Comparison of ENCODE assay signal across 22 cellular contexts in genomic region chr17:75751676-75752404, GRCh38. TPM values are rescaled to one million over a fixed set of nuclear protein-coding genes. Genes with fewer than 3 reads are reported as not detected.
DNase-seq lines count a peak whose midpoint lies in the region; ATAC-seq, FAIRE-seq and TF ChIP-seq lines count a peak whose summit lies in the region.
"Had no signal": no experiment of that assay in that cellular context is flagged by ENCODE, and none has a peak within 500 bp of the region (broad histone marks: within the 10 kb centered on the region; RNA-seq: fewer than 3 reads in every experiment).

No MANE protein-coding gene starts in this region.

- H3K4me3 ChIP-seq in HepG2 (replicated peaks in 1 of 3; ENCODE audit: insufficient read depth in 1 of 3, low read depth in 2 of 3, low read length in 3 of 3) (no peak overlapping the region), right lobe of liver (no peak overlapping the region), osteoblast (ENCODE audit: insufficient read depth, low read length) (no peak overlapping the region), aorta (ENCODE audit: low read length in 2 of 2) (no peak overlapping the region)
- H3K4me3 ChIP-seq: BLaER1 treated with 17β-estradiol and CSF1 and Interleukin-3, amounts not matched to agents 10 nM and 100 nM; GM23248; HAP-1 had no signal

- BruUV-seq in HepG2 (replicated peaks; lab: Mats Ljungman, UMichigan): no TSS peak

- H3K4me2 ChIP-seq in HepG2 (ENCODE audit: low read depth, low read length) (no peak overlapping the region), osteoblast (ENCODE audit: insufficient read depth, low read length) (no peak overlapping the region)

- no peaks in the 10 kb centered on the region for H3K9me3 Mint-ChIP-seq in chondrocyte (ENCODE audit: low read depth)
- H3K9me3 Mint-ChIP-seq: CD8-positive, alpha-beta T cell; HFFc6 had no signal

- H3K27me3 ChIP-seq in HepG2 (ENCODE audit: control insufficient read depth in 1 of 2, insufficient read depth in 2 of 2, low read length in 2 of 2) (no peaks in the 10 kb centered on the region), right lobe of liver (no peaks in the 10 kb centered on the region), osteoblast (ENCODE audit: insufficient read depth, low read length) (no peaks in the 10 kb centered on the region), aorta (ENCODE audit: control insufficient read depth in 1 of 2, insufficient read depth in 2 of 2, low read length in 1 of 2) (no peaks in the 10 kb centered on the region)
- H3K27me3 ChIP-seq: BLaER1 treated with 17β-estradiol and CSF1 and Interleukin-3, amounts not matched to agents 10 nM and 100 nM had no signal

- H3K9me3 ChIP-seq in HepG2 (ENCODE audit: low read length) (no peaks in the 10 kb centered on the region), right lobe of liver (no peaks in the 10 kb centered on the region), T-helper 17 cell (ENCODE audit: control insufficient read depth, low read length, poor library complexity, severe bottlenecking) (no peaks in the 10 kb centered on the region), osteoblast (ENCODE audit: low read depth, low read length) (no peaks in the 10 kb centered on the region), aorta (ENCODE audit: control insufficient read depth, low read length) (no peaks in the 10 kb centered on the region)
- H3K9me3 ChIP-seq: BLaER1 treated with 17β-estradiol and CSF1 and Interleukin-3, amounts not matched to agents 10 nM and 100 nM; HAP-1 had no signal

- no peak for ATAC-seq in HepG2
- no peak for ATAC-seq in right lobe of liver
- ATAC-seq in T-helper 17 cell: no peak
- ATAC-seq in aorta (ENCODE audit: low FRiP score): no peak
- ATAC-seq: CD8-positive, alpha-beta T cell had no signal

- POLR2A ChIA-PET in HepG2 (lab: Yijun Ruan, JAX): interaction anchor here (1.3 to 2.5 kb wide), 3 partner anchors 11 to 95 kb away, joined by 4 to 18 read pairs (median 10); a partner anchor contains a TSS

- H3K27ac ChIP-seq in HepG2 (ENCODE audit: extremely low read length, insufficient read depth, low read length): no peak overlapping the region
- no peak overlapping the region for H3K27ac ChIP-seq in right lobe of liver
- H3K27ac ChIP-seq in osteoblast (ENCODE audit: low read depth, low read length): no peak overlapping the region
- no peak overlapping the region for H3K27ac ChIP-seq in aorta (ENCODE audit: low read depth in 1 of 2, low read length in 2 of 2)
- H3K27ac ChIP-seq: BLaER1 treated with 17β-estradiol and CSF1 and Interleukin-3, amounts not matched to agents 10 nM and 100 nM; GM23248 had no signal

- TF ChIP-seq RAD21 in HepG2 (CRISPR knock-in tag; IDR thresholded peaks at IDR 0.05): no peak

- TF ChIP-seq POLR2A in HepG2 (IDR thresholded peaks at IDR 0.05; ENCODE audit: insufficient read depth in 1 of 2, low read depth in 2 of 2, low read length in 2 of 2) (no peak), right lobe of liver (IDR thresholded peaks at IDR 0.05) (no peak)

- H3K36me3 Mint-ChIP-seq in T-helper 17 cell (ENCODE audit: low read depth) (peaks cover 2% of the 10 kb centered on the region), chondrocyte (ENCODE audit: low read depth) (no peaks in the 10 kb centered on the region)
- H3K36me3 Mint-ChIP-seq: CD8-positive, alpha-beta T cell had no signal

- no peak overlapping the region for H3K9ac ChIP-seq in HepG2 (ENCODE audit: insufficient read depth, low read depth, low read length)
- H3K9ac ChIP-seq: BLaER1 treated with 17β-estradiol and CSF1 and Interleukin-3, amounts not matched to agents 10 nM and 100 nM; GM23248 had no signal

- H3K27ac Mint-ChIP-seq in T-helper 17 cell (no peak overlapping the region), chondrocyte (ENCODE audit: unreplicated experiment) (no peak overlapping the region)
- H3K27ac Mint-ChIP-seq: B cell; CD8-positive, alpha-beta T cell; HFFc6 had no signal

- TF ChIP-seq CTCF in HepG2 (CRISPR knock-in tag; IDR thresholded peaks at IDR 0.05): no peak
- no peak for TF ChIP-seq CTCF in right lobe of liver (IDR thresholded peaks at IDR 0.05)
- TF ChIP-seq CTCF in osteoblast (IDR thresholded peaks at IDR 0.05; ENCODE audit: extremely low read depth, low read depth, low read length): no peak
- TF ChIP-seq CTCF in chondrocyte (IDR thresholded peaks at IDR 0.05): no peak

- intact Hi-C loops in HepG2 (cut with micrococcal nuclease; ENCODE audit: unreplicated experiment) (loop anchor here (5.0 kb wide), 1 partner anchor 140 kb away; no protein-coding TSS in a partner anchor), right lobe of liver (cut with DNase I) (loop anchor here (5.0 to 10.0 kb wide), 2 partner anchors 73 to 75 kb away; no protein-coding TSS in a partner anchor), aorta (cut with DNase I) (loop anchor here in 1 of 2 donors (5.0 kb wide), 1 partner anchor 75 kb away; no protein-coding TSS in a partner anchor)

- in situ Hi-C loops in HepG2 (cut with HindIII; ENCODE audit: extremely low pct_ligation_motif_present, low pct_unique_long_range_greater_than_20kb): loop anchor here (5.0 to 10.0 kb wide), 2 partner anchors 75 to 137 kb away; no protein-coding TSS in a partner anchor

- H3K4me1 ChIP-seq in HepG2 (ENCODE audit: insufficient read depth, low read length) (peaks cover 62% of the 10 kb centered on the region), right lobe of liver (peaks cover 0 to 19% (median 7%) of the 10 kb centered on the region in 4 donors), osteoblast (ENCODE audit: insufficient read depth, low read length) (peaks cover 16% of the 10 kb centered on the region), aorta (ENCODE audit: control insufficient read depth in 1 of 2, insufficient read depth in 2 of 2, low read length in 2 of 2) (no peaks in the 10 kb centered on the region)

- CTCF ChIA-PET in HepG2 (lab: Yijun Ruan, JAX; ENCODE audit: low intra/inter-chr PET ratio, low total read pairs): interaction anchor here (1.9 to 6.3 kb wide), 2 partner anchors 119 to 151 kb away, joined by 4 to 102 read pairs; partner anchors contain the start of gene SMIM5

- DNase-seq in HepG2 (ENCODE audit: low spot score): no peak
- no peak for DNase-seq in right lobe of liver
- DNase-seq in T-helper 17 cell: no peak
- peak; percentile 82 for DNase-seq in osteoblast (ENCODE audit: insufficient read length, low spot score, missing footprints)
- DNase-seq in aorta: peak; percentile 47 to 72
- DNase-seq in SHP77 (lab: John Stamatoyannopoulos, UW): no peak
- DNase-seq in chondrocyte (ENCODE audit: low spot score): no peak
- DNase-seq in ureter (ENCODE audit: low spot score): no peak
- DNase-seq: Calu3; CD8-positive, alpha-beta T cell; DMS 273 treated with DMSO at 0.1 percent for 48 hours; DND-41; EL; GM23248; HFFc6 had no signal

- no peaks in the 10 kb centered on the region for H3K36me3 ChIP-seq in HepG2 (replicated peaks in 1 of 2; ENCODE audit: control insufficient read depth in 1 of 2, insufficient read depth in 2 of 2, low read length in 2 of 2)
- no peaks in the 10 kb centered on the region for H3K36me3 ChIP-seq in right lobe of liver
- no peaks in the 10 kb centered on the region for H3K36me3 ChIP-seq in osteoblast (ENCODE audit: insufficient read depth, low read length)
- H3K36me3 ChIP-seq in aorta (ENCODE audit: control insufficient read depth in 1 of 2, insufficient read depth in 2 of 2, low read length in 1 of 2): no peaks in the 10 kb centered on the region
- H3K36me3 ChIP-seq: HAP-1 had no signal

- FAIRE-seq in HepG2 (lab: Jason Lieb, UNC): no peak
- FAIRE-seq: GM12891, GM19239, HTR-8/SVneo had no signal

- H3K79me2 ChIP-seq in HepG2 (ENCODE audit: insufficient read depth, low read length) (no peaks in the 10 kb centered on the region), osteoblast (ENCODE audit: insufficient read depth, low read length) (no peaks in the 10 kb centered on the region)

- H2AFZ ChIP-seq in HepG2 (ENCODE audit: low read length): no peak overlapping the region
- no peak overlapping the region for H2AFZ ChIP-seq in osteoblast (ENCODE audit: low read length)
- H2AFZ ChIP-seq: GM23248 had no signal

- H3K27me3 Mint-ChIP-seq in T-helper 17 cell (peaks cover 6% of the 10 kb centered on the region), chondrocyte (ENCODE audit: low read depth) (no peaks in the 10 kb centered on the region)

- H4K20me1 ChIP-seq in HepG2 (ENCODE audit: insufficient read depth, low read length) (no peaks in the 10 kb centered on the region), osteoblast (ENCODE audit: insufficient read depth, low read length) (no peaks in the 10 kb centered on the region)
- H4K20me1 ChIP-seq: BLaER1 treated with 17β-estradiol and CSF1 and Interleukin-3, amounts not matched to agents 10 nM and 100 nM had no signal

- TF ChIP-seq EP300 in HepG2 (IDR thresholded peaks at IDR 0.05; ENCODE audit: low read depth in 2 of 2, low read length in 2 of 2) (no peak), HepG2 (CRISPR knock-in tag; IDR thresholded peaks at IDR 0.05; ENCODE audit: borderline replicate concordance) (no peak)

- peak overlapping the region; percentile 19 for H3K4me3 Mint-ChIP-seq in T-helper 17 cell
- H3K4me3 Mint-ChIP-seq in chondrocyte (ENCODE audit: unreplicated experiment): no peak overlapping the region
- H3K4me3 Mint-ChIP-seq: HFFc6 had no signal

- H3K4me1 Mint-ChIP-seq in T-helper 17 cell (peaks cover 18% of the 10 kb centered on the region), chondrocyte (ENCODE audit: low read depth) (peaks cover 19% of the 10 kb centered on the region)

- WGBS in HepG2 (ENCODE audit: low lambda C conversion rate): 65% methylated on average over 20 of the region's 24 CpGs
- 85% methylated on average over 13 of the region's 24 CpGs for WGBS in right lobe of liver (ENCODE audit: insufficient coverage, low coverage, low lambda C conversion rate, missing lambda C conversion rate)
- WGBS in aorta, 2 donors: 82 to 88% methylated on average over 24 of the region's 24 CpGs

RNA-seq across cellular contexts. Expression of gene GALK1, which starts 13.2 kb away (rescaled TPM):
- total RNA-seq in HepG2 (2016; rRNA removed; fragmentation: Illumina TruSeq; extraction: Trizol) (93.6 and 95.6 TPM in 2 replicates), right lobe of liver (10 to 100 TPM; 38.6 to 87.4 (median 76.9) TPM), T-helper 17 cell (1 to 10 TPM; 9.6 to 9.7 TPM), osteoblast (25.3 and 27.7 TPM in 2 replicates), aorta (10 to 100 TPM; 16.8 to 27.1 TPM), chondrocyte (27.8 to 34.7 TPM (median 30.0 TPM) in 3 replicates), ureter (24.2 TPM)
- total RNA-seq in HepG2 (2016; cell fraction: cytosol; rRNA removed; fragmentation: Illumina TruSeq; extraction: Trizol; ENCODE audit: low read depth): 31.6 and 39.5 TPM in 2 replicates
- 94.0 and 98.0 TPM in 2 replicates for total RNA-seq in HepG2 (2016; cell fraction: insoluble cytoplasmic fraction; rRNA removed; fragmentation: Illumina TruSeq; extraction: Trizol)
- total RNA-seq in HepG2 (2016; cell fraction: membrane; rRNA removed; fragmentation: Illumina TruSeq; extraction: Trizol): 35.0 and 44.2 TPM in 2 replicates
- 44.3 and 48.9 TPM in 2 replicates for total RNA-seq in HepG2 (2016; cell fraction: nucleus; rRNA removed; fragmentation: Illumina TruSeq; extraction: Trizol)
- polyA plus RNA-seq in HepG2 (2011; rRNA removed) (59.9 and 93.0 TPM in 2 replicates), aorta (10 to 100 TPM; 16.9 to 44.8 TPM)
- 65.7 and 112 TPM in 2 replicates for polyA plus RNA-seq in HepG2 (2011; cell fraction: cytosol; rRNA removed)
- 162 and 164 TPM in 2 replicates for polyA plus RNA-seq in HepG2 (2011; cell fraction: nucleus; rRNA removed)
- polyA plus RNA-seq in HepG2 (2012): 57.4 and 59.7 TPM in 2 replicates
- polyA plus RNA-seq in HepG2 (2016; cell fraction: cytosol; fragmentation: Illumina TruSeq; extraction: Trizol; ENCODE audit: low read depth): 29.0 and 30.8 TPM in 2 replicates
- polyA plus RNA-seq in HepG2 (2016; cell fraction: insoluble cytoplasmic fraction; fragmentation: Illumina TruSeq; extraction: Trizol; ENCODE audit: low read depth): 86.3 and 86.5 TPM in 2 replicates
- 25.3 and 27.1 TPM in 2 replicates for polyA plus RNA-seq in HepG2 (2016; cell fraction: membrane; fragmentation: Illumina TruSeq; extraction: Trizol; ENCODE audit: low read depth)
- polyA plus RNA-seq in HepG2 (2016; cell fraction: nucleus; fragmentation: Illumina TruSeq; extraction: Trizol; ENCODE audit: insufficient read depth, low read depth): 72.3 and 78.9 TPM in 2 replicates
- polyA minus RNA-seq in HepG2 (2011; rRNA and poly(A)+ RNA removed; ENCODE audit: low replicate concordance): 28.9 and 121 TPM in 2 replicates
- 45.9 and 49.6 TPM in 2 replicates for polyA minus RNA-seq in HepG2 (2011; cell fraction: cytosol; rRNA and poly(A)+ RNA removed)
- 26.3 and 28.6 TPM in 2 replicates for polyA minus RNA-seq in HepG2 (2011; cell fraction: nucleus; rRNA and poly(A)+ RNA removed)

RNA-seq across cellular contexts. Expression of gene ITGB4, which starts 30.6 kb away (rescaled TPM):
- 4.0 and 6.9 TPM in 2 replicates for total RNA-seq in HepG2 (2016; rRNA removed; fragmentation: Illumina TruSeq; extraction: Trizol)
- 9.2 and 10.4 TPM in 2 replicates for total RNA-seq in HepG2 (2016; cell fraction: cytosol; rRNA removed; fragmentation: Illumina TruSeq; extraction: Trizol; ENCODE audit: low read depth)
- 3.9 and 6.3 TPM in 2 replicates for total RNA-seq in HepG2 (2016; cell fraction: insoluble cytoplasmic fraction; rRNA removed; fragmentation: Illumina TruSeq; extraction: Trizol)
- 10.1 and 14.6 TPM in 2 replicates for total RNA-seq in HepG2 (2016; cell fraction: membrane; rRNA removed; fragmentation: Illumina TruSeq; extraction: Trizol)
- 3.7 and 3.9 TPM in 2 replicates for total RNA-seq in HepG2 (2016; cell fraction: nucleus; rRNA removed; fragmentation: Illumina TruSeq; extraction: Trizol)
- polyA plus RNA-seq in HepG2 (2011; rRNA removed): 14.5 and 14.7 TPM in 2 replicates
- polyA plus RNA-seq in HepG2 (2011; cell fraction: cytosol; rRNA removed): 5.1 and 8.2 TPM in 2 replicates
- polyA plus RNA-seq in HepG2 (2011; cell fraction: nucleus; rRNA removed): 28.7 and 39.5 TPM in 2 replicates
- polyA plus RNA-seq in HepG2 (2012): 13.2 and 14.2 TPM in 2 replicates
- 36.1 and 40.9 TPM in 2 replicates for polyA plus RNA-seq in HepG2 (2016; cell fraction: cytosol; fragmentation: Illumina TruSeq; extraction: Trizol; ENCODE audit: low read depth)
- polyA plus RNA-seq in HepG2 (2016; cell fraction: insoluble cytoplasmic fraction; fragmentation: Illumina TruSeq; extraction: Trizol; ENCODE audit: low read depth): 10.5 and 16.8 TPM in 2 replicates
- polyA plus RNA-seq in HepG2 (2016; cell fraction: membrane; fragmentation: Illumina TruSeq; extraction: Trizol; ENCODE audit: low read depth): 41.4 and 43.0 TPM in 2 replicates
- 20.5 and 28.1 TPM in 2 replicates for polyA plus RNA-seq in HepG2 (2016; cell fraction: nucleus; fragmentation: Illumina TruSeq; extraction: Trizol; ENCODE audit: insufficient read depth, low read depth)
- 25.3 and 28.4 TPM in 2 replicates for polyA minus RNA-seq in HepG2 (2011; rRNA and poly(A)+ RNA removed; ENCODE audit: low replicate concordance)
- 8.4 and 12.7 TPM in 2 replicates for polyA minus RNA-seq in HepG2 (2011; cell fraction: cytosol; rRNA and poly(A)+ RNA removed)
- 3.2 and 6.3 TPM in 2 replicates for polyA minus RNA-seq in HepG2 (2011; cell fraction: nucleus; rRNA and poly(A)+ RNA removed)
- total RNA-seq in right lobe of liver: 1 to 10 TPM in 5 of 6 experiments, under 1 TPM in 1; 0.92 to 4.1 (median 2.0) TPM
- under 1 TPM in 1 of 2 donors, not detected in 1; 0.72 TPM for total RNA-seq in T-helper 17 cell
- 0.29 and 0.36 TPM in 2 replicates for total RNA-seq in osteoblast
- total RNA-seq in aorta: 10 to 100 TPM; 40.3 to 69.5 TPM
- polyA plus RNA-seq in aorta: 10 to 100 TPM in 1 of 2 donors, 1 to 10 TPM in 1; 7.5 to 13.9 TPM
- 5.2 to 52.3 TPM (median 5.6 TPM) in 3 replicates for total RNA-seq in chondrocyte
- 303 TPM for total RNA-seq in ureter
- total RNA-seq: G401 had no signal

RNA-seq across cellular contexts. Expression of gene UNK, which starts 32.8 kb away (rescaled TPM):
- total RNA-seq in HepG2 (2016; rRNA removed; fragmentation: Illumina TruSeq; extraction: Trizol): 28.6 and 33.0 TPM in 2 replicates
- 37.2 and 44.0 TPM in 2 replicates for total RNA-seq in HepG2 (2016; cell fraction: cytosol; rRNA removed; fragmentation: Illumina TruSeq; extraction: Trizol; ENCODE audit: low read depth)
- 21.2 and 33.0 TPM in 2 replicates for total RNA-seq in HepG2 (2016; cell fraction: insoluble cytoplasmic fraction; rRNA removed; fragmentation: Illumina TruSeq; extraction: Trizol)
- 58.6 and 59.5 TPM in 2 replicates for total RNA-seq in HepG2 (2016; cell fraction: membrane; rRNA removed; fragmentation: Illumina TruSeq; extraction: Trizol)
- 38.6 and 43.6 TPM in 2 replicates for total RNA-seq in HepG2 (2016; cell fraction: nucleus; rRNA removed; fragmentation: Illumina TruSeq; extraction: Trizol)
- 30.7 and 31.6 TPM in 2 replicates for polyA plus RNA-seq in HepG2 (2011; rRNA removed)
- 18.7 and 21.7 TPM in 2 replicates for polyA plus RNA-seq in HepG2 (2011; cell fraction: cytosol; rRNA removed)
- polyA plus RNA-seq in HepG2 (2011; cell fraction: nucleus; rRNA removed): 50.0 and 56.4 TPM in 2 replicates
- polyA plus RNA-seq in HepG2 (2012): 20.8 and 23.9 TPM in 2 replicates
- 55.3 and 62.7 TPM in 2 replicates for polyA plus RNA-seq in HepG2 (2016; cell fraction: cytosol; fragmentation: Illumina TruSeq; extraction: Trizol; ENCODE audit: low read depth)
- 28.7 and 35.1 TPM in 2 replicates for polyA plus RNA-seq in HepG2 (2016; cell fraction: insoluble cytoplasmic fraction; fragmentation: Illumina TruSeq; extraction: Trizol; ENCODE audit: low read depth)
- polyA plus RNA-seq in HepG2 (2016; cell fraction: membrane; fragmentation: Illumina TruSeq; extraction: Trizol; ENCODE audit: low read depth): 64.7 and 69.9 TPM in 2 replicates
- polyA plus RNA-seq in HepG2 (2016; cell fraction: nucleus; fragmentation: Illumina TruSeq; extraction: Trizol; ENCODE audit: insufficient read depth, low read depth): 52.8 and 60.0 TPM in 2 replicates
- polyA minus RNA-seq in HepG2 (2011; rRNA and poly(A)+ RNA removed; ENCODE audit: low replicate concordance): 24.3 and 28.1 TPM in 2 replicates
- polyA minus RNA-seq in HepG2 (2011; cell fraction: cytosol; rRNA and poly(A)+ RNA removed): 10.4 and 14.9 TPM in 2 replicates
- 78.9 and 91.3 TPM in 2 replicates for polyA minus RNA-seq in HepG2 (2011; cell fraction: nucleus; rRNA and poly(A)+ RNA removed)
- total RNA-seq in right lobe of liver: 10 to 100 TPM in 4 of 6 experiments, 1 to 10 TPM in 2; 5.8 to 29.2 (median 11.1) TPM
- total RNA-seq in T-helper 17 cell: 10 to 100 TPM; 30.3 to 33.4 TPM
- 18.5 and 23.6 TPM in 2 replicates for total RNA-seq in osteoblast
- 10 to 100 TPM; 28.9 to 34.1 TPM for total RNA-seq in aorta
- 10 to 100 TPM in 1 of 2 donors, 1 to 10 TPM in 1; 8.8 to 21.7 TPM for polyA plus RNA-seq in aorta
- total RNA-seq in chondrocyte: 20.9 to 35.8 TPM (median 21.0 TPM) in 3 replicates
- total RNA-seq in ureter: 49.2 TPM

Comparison
In these comparisons a context has a peak if more than half of its experiments do, and no peak if none do; other contexts are left out.
1. DNase-seq: peak in osteoblast (single experiment) and aorta (2 of 2); none in HepG2 (single experiment), right lobe of liver (0 of 3), T-helper 17 cell (0 of 3), SHP77 (0 of 2), chondrocyte (single experiment) and ureter (single experiment).